Comparison of ENCODE assay signal across 1 cellular context in genomic region chr19:10812902-10813404, GRCh38.
TF ChIP-seq lines count a peak whose summit lies in the region.

No MANE protein-coding gene starts in this region.

TF ChIP-seq in K562, 482 proteins besides CTCF, POLR2A, EP300 and RAD21 (continues in another document):
- TF ChIP-seq HDAC1 (IDR thresholded peaks at IDR 0.05) = peak in 1 of 2 experiments; percentile 67; a peak in 1 of 4 replicates
- TF ChIP-seq JUN (IDR thresholded peaks at IDR 0.05; ENCODE audit: borderline replicate concordance, low read depth, low read length) = peak; percentile 60; the same call in 1 of the 2 replicates
- no peak for TF ChIP-seq JUN (CRISPR knock-in tag; IDR thresholded peaks at IDR 0.05; ENCODE audit: borderline replicate concordance)
- 0 out of 2 replicates have a peak, but pooled peaks have one; percentile 6 for TF ChIP-seq CEBPG (CRISPR knock-in tag; IDR thresholded peaks at IDR 0.05)
- no peak for TF ChIP-seq CEBPG (tag; conservative IDR thresholded peaks at IDR 0.05 in 1 of 2, IDR thresholded peaks at IDR 0.05 in 1 of 2)
- TF ChIP-seq L3MBTL2 (IDR thresholded peaks at IDR 0.05) = peak; percentile 65; the same call in 1 of the 2 replicates
- no peak for TF ChIP-seq ZFP1 (CRISPR knock-in tag; IDR thresholded peaks at IDR 0.05)
- no peak for TF ChIP-seq ID3 (CRISPR knock-in tag; IDR thresholded peaks at IDR 0.05)
- no peak for TF ChIP-seq ID3 (tag; IDR thresholded peaks at IDR 0.05)
- TF ChIP-seq ZNF324 (CRISPR knock-in tag; IDR thresholded peaks at IDR 0.05) = 0 out of 2 replicates have a peak, but pooled peaks have one; percentile 25
- TF ChIP-seq ZNF316 (IDR thresholded peaks at IDR 0.05) = peak; percentile 97
- peak; percentile 92 for TF ChIP-seq ZBTB17 (CRISPR knock-in tag; IDR thresholded peaks at IDR 0.05)
- no peak for TF ChIP-seq MED1 (CRISPR knock-in tag; IDR thresholded peaks at IDR 0.05; ENCODE audit: borderline replicate concordance)
- peak; percentile 57; the same call in 1 of the 2 replicates for TF ChIP-seq ZNF239 (CRISPR knock-in tag; IDR thresholded peaks at IDR 0.05)
- peak; percentile 59; the same call in 1 of the 2 replicates for TF ChIP-seq HDAC2 (IDR thresholded peaks at IDR 0.05)
- TF ChIP-seq SMARCA4 (IDR thresholded peaks at IDR 0.05) = peak; percentile 62
- no peak for TF ChIP-seq NUFIP1 (IDR thresholded peaks at IDR 0.05; ENCODE audit: partially characterized antibody)
- TF ChIP-seq GABPB1 (CRISPR knock-in tag; IDR thresholded peaks at IDR 0.05) = peak; percentile 75; the same call in 1 of the 2 replicates
- peak; percentile 63; the same call in 1 of the 2 replicates for TF ChIP-seq ZNF311 (CRISPR knock-in tag; IDR thresholded peaks at IDR 0.05)
- TF ChIP-seq CEBPZ (IDR thresholded peaks at IDR 0.05; ENCODE audit: borderline replicate concordance, low read depth, low read length) = no peak
- TF ChIP-seq MEIS2 (IDR thresholded peaks at IDR 0.05; ENCODE audit: partially characterized antibody) = peak; percentile 77
- peak; percentile 50; the same call in 1 of the 2 replicates for TF ChIP-seq SMAD3 (CRISPR knock-in tag; conservative IDR thresholded peaks at IDR 0.05)
- TF ChIP-seq ZNF639 (CRISPR knock-in tag; conservative IDR thresholded peaks at IDR 0.05 in 1 of 2, IDR thresholded peaks at IDR 0.05 in 1 of 2) = peak in 1 of 2 experiments; percentile 44; a peak in 2 of 4 replicates
- 0 out of 2 replicates have a peak, but pooled peaks have one; percentile 51 for TF ChIP-seq ATF4 (CRISPR knock-in tag; IDR thresholded peaks at IDR 0.05)
- no peak for TF ChIP-seq JUNB (CRISPR knock-in tag; conservative IDR thresholded peaks at IDR 0.05)
- peak; percentile 96 for TF ChIP-seq MAFG (tag; conservative IDR thresholded peaks at IDR 0.05)
- TF ChIP-seq ZNF75A (CRISPR knock-in tag; IDR thresholded peaks at IDR 0.05) = no peak
- TF ChIP-seq POLR2G (IDR thresholded peaks at IDR 0.05; ENCODE audit: low read depth, low read length) = peak; percentile 55
- TF ChIP-seq ZNF584 (CRISPR knock-in tag; IDR thresholded peaks at IDR 0.05; ENCODE audit: low read depth) = 0 out of 2 replicates have a peak, but pooled peaks have one; percentile 73
- peak; percentile 50 for TF ChIP-seq RBFOX2 (IDR thresholded peaks at IDR 0.05; ENCODE audit: low read depth, low read length)
- peak; percentile 70 for TF ChIP-seq ATF3 (IDR thresholded peaks at IDR 0.05)
- TF ChIP-seq ATF3 (CRISPR knock-in tag; conservative IDR thresholded peaks at IDR 0.05) = no peak
- peak; percentile 53; the same call in 1 of the 2 replicates for TF ChIP-seq CBFB (CRISPR knock-in tag; IDR thresholded peaks at IDR 0.05)
- no peak for TF ChIP-seq ZNF431 (CRISPR knock-in tag; IDR thresholded peaks at IDR 0.05)
- no peak for TF ChIP-seq ZKSCAN8 (CRISPR knock-in tag; IDR thresholded peaks at IDR 0.05)
- TF ChIP-seq ZNF77 (CRISPR knock-in tag; IDR thresholded peaks at IDR 0.05) = no peak
- no peak for TF ChIP-seq ZNF354B (CRISPR knock-in tag; IDR thresholded peaks at IDR 0.05)
- no peak for TF ChIP-seq CREB3L1 (IDR thresholded peaks at IDR 0.05; ENCODE audit: borderline replicate concordance, low read depth)
- TF ChIP-seq SOX6 (IDR thresholded peaks at IDR 0.05) = peak; percentile 51; the same call in 1 of the 2 replicates
- TF ChIP-seq NFE2 (IDR thresholded peaks at IDR 0.05; ENCODE audit: low read depth) = peak; percentile 99
- TF ChIP-seq MAFK (IDR thresholded peaks at IDR 0.05; ENCODE audit: low read length) = peak; percentile 89
- no peak for TF ChIP-seq PBX2 (CRISPR knock-in tag; IDR thresholded peaks at IDR 0.05; ENCODE audit: low read depth)
- peak; percentile 52 for TF ChIP-seq PBX2 (tag; conservative IDR thresholded peaks at IDR 0.05; ENCODE audit: low read depth)
- TF ChIP-seq ZBTB5 (IDR thresholded peaks at IDR 0.05) = no peak
- TF ChIP-seq ESRRA (IDR thresholded peaks at IDR 0.05; ENCODE audit: borderline replicate concordance, low read depth) = 0 out of 2 replicates have a peak, but pooled peaks have one; percentile 19
- TF ChIP-seq ZNF76 (CRISPR knock-in tag; IDR thresholded peaks at IDR 0.05; ENCODE audit: borderline replicate concordance) = peak; percentile 26; the same call in 1 of the 2 replicates
- TF ChIP-seq E2F8 (IDR thresholded peaks at IDR 0.05; ENCODE audit: low read depth, partially characterized antibody) = peak; percentile 24
- 0 out of 4 replicates have a peak, but pooled peaks of 1 of the 2 experiments have one; percentile 32 for TF ChIP-seq KDM1A (IDR thresholded peaks at IDR 0.05)
- no peak for TF ChIP-seq CHD1 (IDR thresholded peaks at IDR 0.05; ENCODE audit: low read length)
